13 cellular contexts compared by ENCODE assay signal in genomic region chr3:51394541-51394940, GRCh38. TPM values are rescaled to one million over a fixed set of nuclear protein-coding genes. Genes with fewer than 3 reads are reported as not detected.
DNase-seq lines count a peak whose midpoint lies in the region; ATAC-seq, FAIRE-seq and TF ChIP-seq lines count a peak whose summit lies in the region.
"Had no signal": no experiment of that assay in that cellular context is flagged by ENCODE, and none has a peak within 500 bp of the region (broad histone marks: within the 10 kb centered on the region; RNA-seq: fewer than 3 reads in every experiment).

No MANE protein-coding gene starts in this region.

- 94% methylated on average over 5 of the region's 5 CpGs; no CpG with 5 or more reads in 1 of the 2 experiments for WGBS in H1 (ENCODE audit: extremely low coverage in 1 of 2, insufficient coverage in 1 of 2, insufficient read length in 1 of 2, insufficient replicate concordance in 2 of 2, low coverage in 1 of 2, low lambda C conversion rate in 2 of 2, missing lambda C conversion rate in 1 of 2), 2 experiments

- H3K27ac ChIP-seq in RWPE1 (peak overlapping the region; percentile 44), H1 (ENCODE audit: low read depth, low read length) (no peak overlapping the region), skeletal muscle tissue (ENCODE audit: low read depth, low read length) (no peak overlapping the region)

- H2BK12ac ChIP-seq in H1 (ENCODE audit: low read depth, low read length) = no peak overlapping the region

- H3K14ac ChIP-seq in H1 (ENCODE audit: insufficient read length) = no peak overlapping the region

- H2BK120ac ChIP-seq in H1 (replicated peaks; ENCODE audit: low read depth, low read length) = no peak overlapping the region

- H3K36me3 ChIP-seq in H1 (ENCODE audit: control insufficient read depth in 2 of 4, insufficient read depth in 4 of 4, low read length in 3 of 4) (peaks cover 27 to 75% (median 38%) of the 10 kb centered on the region in 4 experiments), skeletal muscle tissue (ENCODE audit: control insufficient read depth in 3 of 3, insufficient read depth in 3 of 3, low read length in 3 of 3) (peaks cover 46 to 54% (median 51%) of the 10 kb centered on the region in 3 donors)

- no peaks in the 10 kb centered on the region; a peak in 1 of 4 replicates for H3K9me3 ChIP-seq in H1 (ENCODE audit: insufficient read depth in 2 of 2, low read depth in 1 of 2, low read length in 1 of 2)
- no peaks in the 10 kb centered on the region for H3K9me3 ChIP-seq in skeletal muscle tissue (ENCODE audit: control insufficient read depth in 3 of 3, low read length in 3 of 3)

- no peak overlapping the region for H2BK20ac ChIP-seq in H1 (ENCODE audit: low read length)

- no peaks in the 10 kb centered on the region for H3K27me3 Mint-ChIP-seq in activated T-cell treated with anti-CD3 and anti-CD28 coated beads, Interleukin-2, amount 50 U/mL, for 24 hours

- FAIRE-seq in H1 (lab: Jason Lieb, UNC) = no peak
- FAIRE-seq: colon had no signal

- TF ChIP-seq RAD21 in H1 (IDR thresholded peaks at IDR 0.05 in 1 of 2, conservative IDR thresholded peaks at IDR 0.05 in 1 of 2; ENCODE audit: low read depth in 2 of 2, low read length in 2 of 2) = no peak

- H3K27me3 ChIP-seq in H1 (replicated peaks in 1 of 4; ENCODE audit: control insufficient read depth in 3 of 4, extremely low read depth in 1 of 4, insufficient read depth in 3 of 4, low read length in 3 of 4) = no peaks in the 10 kb centered on the region
- no peaks in the 10 kb centered on the region for H3K27me3 ChIP-seq in skeletal muscle tissue (ENCODE audit: control insufficient read depth in 3 of 3, insufficient read depth in 3 of 3, low read length in 3 of 3)

- no peaks in the 10 kb centered on the region for H3K9me3 Mint-ChIP-seq in activated T-cell treated with anti-CD3 and anti-CD28 coated beads, Interleukin-2, amount 50 U/mL, for 24 hours

- peaks cover 35 to 38% of the 10 kb centered on the region in 2 experiments for H4K20me1 ChIP-seq in H1 (replicated peaks in 1 of 2; ENCODE audit: control insufficient read depth in 1 of 2, insufficient read depth in 2 of 2, low read length in 2 of 2)

- no peak overlapping the region; the same call in 1 of the 2 replicates for H4K8ac ChIP-seq in H1 (ENCODE audit: extremely low read depth, insufficient read depth, low read length)

- TF ChIP-seq CTCF in RWPE1 (conservative IDR thresholded peaks at IDR 0.05; ENCODE audit: low read depth) = no peak
- no peak for TF ChIP-seq CTCF in H1 (IDR thresholded peaks at IDR 0.05; ENCODE audit: control extremely low read depth in 1 of 3, insufficient read depth in 1 of 3, low read depth in 1 of 3, low read length in 3 of 3)

- CTCF ChIA-PET in RWPE1 (lab: Yijun Ruan, JAX) (no interaction called here), H1 (lab: Charles Lee; ENCODE audit: partially characterized antibody) (interaction anchor here (1.2 to 2.0 kb wide), 3 partner anchors 9 to 287 kb away, joined by 3 to 8 read pairs (median 3); no protein-coding TSS in a partner anchor)

- no peak overlapping the region for H2AK5ac ChIP-seq in H1 (ENCODE audit: low read depth, low read length)

- H3K23ac ChIP-seq in H1 (ENCODE audit: insufficient read length) = no peak overlapping the region

- H3K4me1 Mint-ChIP-seq in activated T-cell treated with anti-CD3 and anti-CD28 coated beads, Interleukin-2, amount 50 U/mL, for 24 hours (ENCODE audit: low read depth) = peaks cover 71% of the 10 kb centered on the region

- no peak overlapping the region for H3K18ac ChIP-seq in H1 (ENCODE audit: extremely low read depth, low read length)

- no peak overlapping the region for H4K91ac ChIP-seq in H1 (replicated peaks; ENCODE audit: insufficient read length, low read length)

- H2AFZ ChIP-seq in H1 (ENCODE audit: low read length) = no peak overlapping the region

- TF ChIP-seq EP300 in H1 (IDR thresholded peaks at IDR 0.05; ENCODE audit: borderline replicate concordance in 1 of 2, low read depth in 2 of 2, low read length in 2 of 2) = no peak

- no peak overlapping the region for H3K56ac ChIP-seq in H1 (replicated peaks; ENCODE audit: insufficient read length, low read depth, low read length)

- H3K9ac ChIP-seq in H1 (replicated peaks in 1 of 4; ENCODE audit: extremely low read depth in 1 of 4, low read depth in 3 of 4, low read length in 3 of 4) (no peak overlapping the region; a peak in 1 of 7 replicates), skeletal muscle tissue (ENCODE audit: low read depth in 1 of 3, low read length in 3 of 3) (peak overlapping the region in 2 of 3 donors; percentile 35 to 41)

- peak overlapping the region; percentile 94 for H3K27ac Mint-ChIP-seq in activated T-cell treated with anti-CD3 and anti-CD28 coated beads, Interleukin-2, amount 50 U/mL, for 24 hours

- H3K4me1 ChIP-seq in H1 (replicated peaks in 1 of 4; ENCODE audit: control insufficient read depth in 3 of 4, insufficient read depth in 4 of 4, low read length in 3 of 4) (peaks cover 0 to 20% (median 14%) of the 10 kb centered on the region in 4 experiments; a peak in 5 of 7 replicates), skeletal muscle tissue (ENCODE audit: control insufficient read depth in 3 of 3, insufficient read depth in 3 of 3, low read length in 3 of 3) (peaks cover 54 to 71% (median 62%) of the 10 kb centered on the region in 3 donors)

- no peak overlapping the region for H2BK15ac ChIP-seq in H1 (ENCODE audit: low read length)

- H3K36me3 Mint-ChIP-seq in activated T-cell treated with anti-CD3 and anti-CD28 coated beads, Interleukin-2, amount 50 U/mL, for 24 hours (ENCODE audit: low read depth) = peaks cover 89% of the 10 kb centered on the region

- peaks cover 9% of the 10 kb centered on the region; the same call in 1 of the 2 replicates for H3K23me2 ChIP-seq in H1 (ENCODE audit: low read depth, low read length)

- no peak overlapping the region for H4K5ac ChIP-seq in H1 (ENCODE audit: insufficient read length, low read depth, low read length)

- H3K79me1 ChIP-seq in H1 (ENCODE audit: low read depth, low read length) = peaks cover 17% of the 10 kb centered on the region

- peak overlapping the region; percentile 87 for H3K4me3 Mint-ChIP-seq in activated T-cell treated with anti-CD3 and anti-CD28 coated beads, Interleukin-2, amount 50 U/mL, for 24 hours

- no peak for ATAC-seq in HG02571 (IDR thresholded peaks at IDR 0.05; ENCODE audit: unreplicated experiment)

- no peak overlapping the region for H3K4ac ChIP-seq in H1 (replicated peaks; ENCODE audit: insufficient read length, low read depth, low read length)

- DNase-seq in activated T-cell treated with anti-CD3 and anti-CD28 coated beads, Interleukin-2, amount 50 U/mL, for 24 hours = peak; percentile 34
- DNase-seq in activated T-cell treated with anti-CD3 and anti-CD28 coated beads for 4 hours = no peak
- DNase-seq in RWPE1 (ENCODE audit: low spot score) = no peak
- DNase-seq in H1 (ENCODE audit: low read depth in 1 of 2, low spot score in 2 of 2) = no peak
- DNase-seq in stimulated activated CD4-positive, alpha-beta T cell treated with anti-CD3 and anti-CD28 coated beads, Interleukin-4, amount 100 ng/mL, for 1 hour = no peak
- DNase-seq in NCI-H1105 (lab: John Stamatoyannopoulos, UW) = no peak
- DNase-seq: activated effector memory CD4-positive, alpha-beta T cell treated with Interleukin-2 at 50 U/mL for 16 hours; EL; NCI-H2227 treated with DMSO at 0.1 percent for 48 hours; RPMI8226 had no signal

- no peak overlapping the region for H2BK5ac ChIP-seq in H1 (ENCODE audit: low read depth, low read length)

- TF ChIP-seq POLR2A in H1 (IDR thresholded peaks at IDR 0.05; ENCODE audit: control extremely low read depth in 1 of 2, low read depth in 2 of 2, low read length in 2 of 2) = peak in 1 of 2 experiments; percentile 17; a peak in 1 of 3 replicates

- H3K79me2 ChIP-seq in H1 (ENCODE audit: control insufficient read depth in 1 of 2, insufficient read depth in 2 of 2, low read length in 2 of 2) = peaks cover 22 to 44% of the 10 kb centered on the region in 2 experiments

- H3K4me3 ChIP-seq in H1 (ENCODE audit: extremely low read depth in 1 of 4, insufficient read depth in 2 of 4, low read depth in 3 of 4, low read length in 4 of 4) = 0 out of 8 replicates have a peak overlapping the region, but pooled peaks of 1 of the 4 experiments have one; percentile 83
- H3K4me3 ChIP-seq in skeletal muscle tissue (ENCODE audit: low read length in 3 of 3) = peak overlapping the region in 1 of 3 donors; percentile 52

- H3K4me2 ChIP-seq in H1 (ENCODE audit: insufficient read depth in 1 of 2, low read depth in 2 of 2, low read length in 2 of 2) = peak overlapping the region; percentile 22 to 23; a peak in 3 of 4 replicates

- POLR2A ChIA-PET in RWPE1 (lab: Yijun Ruan, JAX; ENCODE audit: low non-redundant PET) = no interaction called here
- POLR2A ChIA-PET in H1 (lab: Charles Lee; ENCODE audit: partially characterized antibody) = interaction anchor here (0.7 to 3.9 kb wide), 6 partner anchors 9 to 16 kb away, joined by 3 to 23 read pairs (median 6); partner anchors contain the start of gene MANF

TF ChIP-seq in H1, 55 proteins besides CTCF, POLR2A, EP300 and RAD21 (continues in another document):
- TF ChIP-seq TEAD4 (IDR thresholded peaks at IDR 0.05; ENCODE audit: low read depth, low read length) (no peak), BRCA1 (IDR thresholded peaks at IDR 0.05; ENCODE audit: low read depth, low read length) (no peak), TAF7 (optimal IDR thresholded peaks at IDR 0.05; ENCODE audit: borderline replicate concordance, low read depth, low read length) (no peak)

RNA-seq across cellular contexts. Expression of gene RBM15B, which starts 3.5 kb away (rescaled TPM):
- total RNA-seq in H1 (2021; fragmentation: NEBNext Ultra II Directional; extraction: Animal tissue kit (Norgen Biotek cat#: 25700)) = 59.1 and 60.9 TPM in 2 replicates
- 22.2 and 30.1 TPM in 2 replicates for polyA plus RNA-seq in H1 (2011; rRNA removed)
- polyA plus RNA-seq in H1 (2011; cell fraction: cytosol; rRNA removed) = 28.2 TPM
- 30.4 TPM for polyA plus RNA-seq in H1 (2011; cell fraction: nucleus; rRNA removed)
- 42.0 to 44.4 TPM (median 44.0 TPM) in 4 replicates for polyA plus RNA-seq in H1 (2012, experiment 1 of 2)
- 36.6 TPM for polyA plus RNA-seq in H1 (2012, experiment 2 of 2)
- polyA plus RNA-seq in H1 (2013, experiment 1 of 2) = 30.4 TPM
- polyA plus RNA-seq in H1 (2013, experiment 2 of 2) = 30.7 TPM
- 36.5 and 42.7 TPM in 2 replicates for polyA minus RNA-seq in H1 (2011; rRNA and poly(A)+ RNA removed)
- 32.4 TPM for polyA minus RNA-seq in H1 (2011; cell fraction: cytosol; rRNA and poly(A)+ RNA removed)
- polyA minus RNA-seq in H1 (2011; cell fraction: nucleus; rRNA and poly(A)+ RNA removed) = 42.7 TPM
- 15.7 TPM for total RNA-seq in skeletal muscle tissue

RNA-seq across cellular contexts. Expression of gene MANF, which starts 9.4 kb away (rescaled TPM):
- 159 and 175 TPM in 2 replicates for total RNA-seq in H1 (2021; fragmentation: NEBNext Ultra II Directional; extraction: Animal tissue kit (Norgen Biotek cat#: 25700))
- 25.3 and 37.5 TPM in 2 replicates for polyA plus RNA-seq in H1 (2011; rRNA removed)
- polyA plus RNA-seq in H1 (2011; cell fraction: cytosol; rRNA removed) = 61.1 TPM
- 12.3 TPM for polyA plus RNA-seq in H1 (2011; cell fraction: nucleus; rRNA removed)
- polyA plus RNA-seq in H1 (2012, experiment 1 of 2) = 112 to 209 TPM (median 134 TPM) in 4 replicates
- 47.3 TPM for polyA plus RNA-seq in H1 (2012, experiment 2 of 2)
- 193 TPM for polyA plus RNA-seq in H1 (2013, experiment 1 of 2)
- polyA plus RNA-seq in H1 (2013, experiment 2 of 2) = 251 TPM
- 14.0 and 14.1 TPM in 2 replicates for polyA minus RNA-seq in H1 (2011; rRNA and poly(A)+ RNA removed)
- 22.5 TPM for polyA minus RNA-seq in H1 (2011; cell fraction: cytosol; rRNA and poly(A)+ RNA removed)
- 15.0 TPM for polyA minus RNA-seq in H1 (2011; cell fraction: nucleus; rRNA and poly(A)+ RNA removed)
- total RNA-seq in skeletal muscle tissue = 37.6 TPM

Comparison
In these comparisons a context has a peak if more than half of its experiments do, and no peak if none do; other contexts are left out.
1. H3K9ac ChIP-seq: peak in skeletal muscle tissue (2 of 3); none in H1 (0 of 4).